ENCODE assay signal across 27 cellular contexts in genomic region chr17:34118564-34118963, GRCh38.
"Had no signal": no experiment of that assay in that cellular context is flagged by ENCODE, and none has a peak within 500 bp of the region (broad histone marks: within the 10 kb centered on the region; RNA-seq: fewer than 3 reads in every experiment).

No MANE protein-coding gene starts in this region.

- H3K36me3 ChIP-seq: cardiac muscle cell, SJSA1 had no signal

- H3K4me3 Mint-ChIP-seq: activated CD8-positive, alpha-beta T cell treated with anti-CD3 and anti-CD28 coated beads, Interleukin-2, amount 10 ng/mL, durations not matched to agents 7 days and 5 days; activated naive CD8-positive, alpha-beta T cell treated with anti-CD3 and anti-CD28 coated beads, Interleukin-2, amount 50 U/mL, for 24 hours; activated T-cell treated with anti-CD3 and anti-CD28 coated beads, Interleukin-2, amount 50 U/mL, for 24 hours; brain; T-helper 1 cell treated with Interleukin-12 subunit alpha and Interleukin-12 subunit beta and Interleukin-4 antibody, amounts not matched to agents 30 μg/mL and 1 μg/mL, for 36 hours; WTC11 had no signal

- DNase-seq: activated CD4-positive, alpha-beta T cell treated with anti-CD3 and anti-CD28 coated beads for 48 hours; activated CD4-positive, alpha-beta T cell treated with anti-CD3 and anti-CD28 coated beads, Interleukin-2, amount 50 U/mL, for 4 hours; activated CD4-positive, CD25-positive, alpha-beta regulatory T cell treated with anti-CD3 and anti-CD28 coated beads, Interleukin-2, amount 50 U/mL, for 72 hours; activated CD8-positive, alpha-beta T cell treated with anti-CD3 and anti-CD28 coated beads, Interleukin-2, amount 10 ng/mL, durations not matched to agents 7 days and 5 days; activated effector memory CD4-positive, alpha-beta T cell treated with anti-CD3 and anti-CD28 coated beads, Interleukin-2, amount 50 U/mL, for 16 hours; activated naive CD4-positive, alpha-beta T cell treated with Interleukin-2 at 50 U/mL for 16 hours; activated naive CD8-positive, alpha-beta T cell treated with anti-CD3 and anti-CD28 coated beads, Interleukin-2, amount 50 U/mL, for 24 hours; activated T-cell treated with anti-CD3 and anti-CD28 coated beads, Interleukin-2, amount 50 U/mL, for 24 hours; amygdala; cerebellar nuclear complex; MM.1S; NCI-H1105; NCI-H1436; NCI-H187; NCI-H2081; NCI-H510A treated with DMSO at 0.1 percent for 48 hours; NCI-H748 treated with DMSO at 0.1 percent for 48 hours; RPMI8226; SHP77 had no signal

- H3K27me3 ChIP-seq: cardiac muscle cell had no signal

- H3K4me3 ChIP-seq: cardiac muscle cell, SJSA1 had no signal

- H3K9me3 Mint-ChIP-seq: activated naive CD8-positive, alpha-beta T cell treated with anti-CD3 and anti-CD28 coated beads, Interleukin-2, amount 50 U/mL, for 24 hours; activated T-cell treated with anti-CD3 and anti-CD28 coated beads, Interleukin-2, amount 50 U/mL, for 24 hours; brain; T-helper 1 cell treated with Interleukin-12 subunit alpha and Interleukin-12 subunit beta and Interleukin-4 antibody, amounts not matched to agents 30 μg/mL and 1 μg/mL, for 36 hours; WTC11 had no signal

- H3K27ac Mint-ChIP-seq: activated CD8-positive, alpha-beta T cell treated with anti-CD3 and anti-CD28 coated beads, Interleukin-2, amount 10 ng/mL, durations not matched to agents 7 days and 5 days; activated naive CD4-positive, alpha-beta T cell treated with anti-CD3 and anti-CD28 coated beads, Interleukin-2, amount 50 U/mL, for 72 hours; activated naive CD8-positive, alpha-beta T cell treated with anti-CD3 and anti-CD28 coated beads, Interleukin-2, amount 50 U/mL, for 24 hours; activated T-cell treated with anti-CD3 and anti-CD28 coated beads, Interleukin-2, amount 50 U/mL, for 24 hours; brain; T-helper 1 cell treated with Interleukin-12 subunit alpha and Interleukin-12 subunit beta and Interleukin-4 antibody, amounts not matched to agents 30 μg/mL and 1 μg/mL, for 36 hours; WTC11 had no signal

- H3K4me1 Mint-ChIP-seq: activated naive CD8-positive, alpha-beta T cell treated with anti-CD3 and anti-CD28 coated beads, Interleukin-2, amount 50 U/mL, for 24 hours had no signal

- H3K9me3 ChIP-seq: SJSA1 had no signal

- H3K36me3 Mint-ChIP-seq: activated naive CD4-positive, alpha-beta T cell treated with anti-CD3 and anti-CD28 coated beads, Interleukin-2, amount 50 U/mL, for 72 hours; brain; WTC11 had no signal

- ATAC-seq: activated CD8-positive, alpha-beta T cell treated with anti-CD3 and anti-CD28 coated beads, Interleukin-2, amount 10 ng/mL, durations not matched to agents 7 days and 5 days; activated naive CD4-positive, alpha-beta T cell treated with anti-CD3 and anti-CD28 coated beads, Interleukin-2, amount 50 U/mL, for 72 hours; activated naive CD8-positive, alpha-beta T cell treated with anti-CD3 and anti-CD28 coated beads, Interleukin-2, amount 50 U/mL, for 24 hours; Panc1; WTC11 had no signal

- H3K27ac ChIP-seq: cardiac muscle cell, KMS-11, SJSA1 had no signal
